Comparison of ENCODE assay signal across 19 cellular contexts in the genomic region with DNA sequence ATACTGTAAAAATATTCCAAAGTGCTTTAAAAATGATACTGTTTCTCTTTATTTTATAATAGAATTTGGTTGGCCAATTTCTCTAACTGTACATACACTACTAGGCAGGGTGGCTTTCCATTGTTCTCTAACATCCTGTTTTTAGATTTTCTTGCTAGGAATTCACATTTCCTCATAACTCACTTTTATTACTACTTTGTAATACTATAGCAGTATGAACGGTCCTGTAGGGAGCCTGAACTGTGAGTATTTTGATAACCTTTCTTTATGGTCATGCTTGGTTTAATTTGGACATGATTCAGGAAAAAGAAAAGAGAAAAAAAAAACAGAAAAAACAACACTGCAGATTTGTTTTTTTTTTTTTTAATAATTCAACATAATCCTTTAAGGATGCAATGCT. TPM values are rescaled to one million over a fixed set of nuclear protein-coding genes. Genes with fewer than 3 reads are reported as not detected.
A peak's percentile ranks its signal among the peaks of the same experiment; 100 is the strongest.
DNase-seq lines count a peak whose midpoint lies in the region; ATAC-seq and TF ChIP-seq lines count a peak whose summit lies in the region.
"Had no signal": no experiment of that assay in that cellular context is flagged by ENCODE, and none has a peak within 500 bp of the region (broad histone marks: within the 10 kb centered on the region; RNA-seq: fewer than 3 reads in every experiment).

No MANE protein-coding gene starts in this region.

- peak overlapping the region; percentile 5 for H3K4me2 ChIP-seq in hepatocyte

- H3K4me3 Mint-ChIP-seq in CD4-positive, alpha-beta memory T cell, result no peak overlapping the region
- H3K4me3 Mint-ChIP-seq: activated naive CD4-positive, alpha-beta T cell treated with anti-CD3 and anti-CD28 coated beads, Interleukin-2, amount 10 ng/mL, durations not matched to agents 7 days and 5 days; CD8-positive, alpha-beta T cell; stimulated activated effector memory CD8-positive, alpha-beta T cell treated with anti-CD3 and anti-CD28 coated beads, Interleukin-12 subunit alpha, Interleukin-12 subunit beta, amount 100 ng/mL, for 72 hours had no signal

- H3K36me3 Mint-ChIP-seq in CD4-positive, alpha-beta memory T cell, result peaks cover 0 to 1% of the 10 kb centered on the region in 2 donors
- H3K36me3 Mint-ChIP-seq: CD8-positive, alpha-beta T cell; stimulated activated effector memory CD8-positive, alpha-beta T cell treated with anti-CD3 and anti-CD28 coated beads, Interleukin-12 subunit alpha, Interleukin-12 subunit beta, amount 100 ng/mL, for 72 hours had no signal

- no peak overlapping the region for H2AFZ ChIP-seq in hepatocyte

- peaks cover 4% of the 10 kb centered on the region for H3K4me1 ChIP-seq in right cardiac atrium (ENCODE audit: control insufficient read depth, insufficient read depth, low read length)
- peaks cover 12% of the 10 kb centered on the region for H3K4me1 ChIP-seq in hepatocyte (ENCODE audit: insufficient read depth)
- H3K4me1 ChIP-seq in CD4-positive, alpha-beta memory T cell (ENCODE audit: insufficient read depth, low read length), result no peaks in the 10 kb centered on the region

- CTCF ChIA-PET in CD4-positive, alpha-beta memory T cell (lab: Charles Lee; ENCODE audit: partially characterized antibody), result no interaction called here

- no peaks in the 10 kb centered on the region for H3K27me3 ChIP-seq in right cardiac atrium (ENCODE audit: control insufficient read depth, insufficient read depth)
- no peaks in the 10 kb centered on the region for H3K27me3 ChIP-seq in hepatocyte
- H3K27me3 ChIP-seq in CD4-positive, alpha-beta memory T cell (ENCODE audit: insufficient read depth, low read length), result no peaks in the 10 kb centered on the region
- H3K27me3 ChIP-seq: cardiac muscle cell, heart left ventricle had no signal

- TF ChIP-seq CTCF in astrocyte of the spinal cord (IDR thresholded peaks at IDR 0.05; ENCODE audit: low read depth, low read length), result no peak
- no peak for TF ChIP-seq CTCF in hepatocyte (IDR thresholded peaks at IDR 0.05; ENCODE audit: poor library complexity)

- DNase-seq in right cardiac atrium (no peak), cardiac septum (ENCODE audit: low spot score) (no peak), astrocyte of the spinal cord (ENCODE audit: low read depth, low spot score) (peak; percentile 64), hepatocyte (ENCODE audit: low spot score) (no peak), NCI-H1694 (lab: John Stamatoyannopoulos, UW) (no peak), cerebellum (ENCODE audit: low spot score) (no peak)
- no peak for DNase-seq in CD4-positive, alpha-beta memory T cell
- DNase-seq: activated CD4-positive, alpha-beta T cell treated with anti-CD3 and anti-CD28 coated beads, Interleukin-2, amount 50 U/mL, for 1 hour; activated naive CD4-positive, alpha-beta T cell treated with anti-CD3 and anti-CD28 coated beads, Interleukin-2, amount 10 ng/mL, durations not matched to agents 7 days and 5 days; activated T-cell treated with anti-CD3 and anti-CD28 coated beads for 4 hours; CD8-positive, alpha-beta T cell; midbrain; SHP77 had no signal

- no peaks in the 10 kb centered on the region for H3K36me3 ChIP-seq in hepatocyte (replicated peaks; ENCODE audit: insufficient read depth, low read depth)
- no peaks in the 10 kb centered on the region for H3K36me3 ChIP-seq in CD4-positive, alpha-beta memory T cell (ENCODE audit: insufficient read depth, low read length)
- H3K36me3 ChIP-seq: cardiac muscle cell, heart left ventricle had no signal

- no peaks in the 10 kb centered on the region for H3K27me3 Mint-ChIP-seq in CD4-positive, alpha-beta memory T cell
- H3K27me3 Mint-ChIP-seq: activated naive CD4-positive, alpha-beta T cell treated with anti-CD3 and anti-CD28 coated beads, Interleukin-2, amount 10 ng/mL, durations not matched to agents 7 days and 5 days had no signal

- ATAC-seq in right cardiac atrium, result peak; percentile 35 to 52
- ATAC-seq in GM18858 (IDR thresholded peaks at IDR 0.05; ENCODE audit: unreplicated experiment), result no peak
- ATAC-seq: CD8-positive, alpha-beta T cell; stimulated activated effector memory CD8-positive, alpha-beta T cell treated with anti-CD3 and anti-CD28 coated beads, Interleukin-12 subunit alpha, Interleukin-12 subunit beta, amount 100 ng/mL, for 72 hours had no signal

- in situ Hi-C loops in astrocyte of the spinal cord (cut with HindIII; ENCODE audit: low sequenced_read_pairs), result no loop called here

- no peaks in the 10 kb centered on the region for H3K9me2 ChIP-seq in hepatocyte (replicated peaks; ENCODE audit: insufficient read depth)

- H3K27ac ChIP-seq in right cardiac atrium (ENCODE audit: low read length), result no peak overlapping the region
- H3K27ac ChIP-seq in hepatocyte, result peak overlapping the region; percentile 11
- H3K27ac ChIP-seq in CD4-positive, alpha-beta memory T cell (ENCODE audit: low read depth, low read length), result no peak overlapping the region
- H3K27ac ChIP-seq: cardiac muscle cell had no signal

- no peak overlapping the region for H3K4me3 ChIP-seq in right cardiac atrium (ENCODE audit: low read length)
- H3K4me3 ChIP-seq in astrocyte of the spinal cord (ENCODE audit: low read depth, low read length), result no peak overlapping the region
- H3K4me3 ChIP-seq in hepatocyte, result no peak overlapping the region
- no peak overlapping the region for H3K4me3 ChIP-seq in CD4-positive, alpha-beta memory T cell (ENCODE audit: low read length in 2 of 2)
- H3K4me3 ChIP-seq: cardiac muscle cell, heart left ventricle, skin epidermis had no signal

- H4K20me1 ChIP-seq in hepatocyte (ENCODE audit: insufficient read depth, poor library complexity, severe bottlenecking), result no peaks in the 10 kb centered on the region

- WGBS in right cardiac atrium, result 20% methylated on average over 1 of the region's 1 CpG
- 77% methylated on average over 1 of the region's 1 CpG for WGBS in hepatocyte (ENCODE audit: low lambda C conversion rate, missing lambda C conversion rate)

- intact Hi-C loops in right cardiac atrium (cut with DNase I) (no loop called here), cardiac septum (cut with DNase I) (no loop called here)
- intact Hi-C loops in CD4-positive, alpha-beta memory T cell (cut with micrococcal nuclease), result no loop called here

- H3K27ac Mint-ChIP-seq in CD4-positive, alpha-beta memory T cell, result no peak overlapping the region
- H3K27ac Mint-ChIP-seq: activated naive CD4-positive, alpha-beta T cell treated with anti-CD3 and anti-CD28 coated beads, Interleukin-2, amount 10 ng/mL, durations not matched to agents 7 days and 5 days; CD8-positive, alpha-beta T cell; stimulated activated effector memory CD8-positive, alpha-beta T cell treated with anti-CD3 and anti-CD28 coated beads, Interleukin-12 subunit alpha, Interleukin-12 subunit beta, amount 100 ng/mL, for 72 hours had no signal

- no peaks in the 10 kb centered on the region for H3K9me3 ChIP-seq in right cardiac atrium (ENCODE audit: control insufficient read depth, low read length)
- H3K9me3 ChIP-seq in hepatocyte (ENCODE audit: low read depth), result no peaks in the 10 kb centered on the region
- no peaks in the 10 kb centered on the region for H3K9me3 ChIP-seq in CD4-positive, alpha-beta memory T cell (ENCODE audit: control insufficient read depth in 1 of 2, low read length in 2 of 2)

- peaks cover 6 to 17% (median 7%) of the 10 kb centered on the region in 4 donors for H3K4me1 Mint-ChIP-seq in CD4-positive, alpha-beta memory T cell
- H3K4me1 Mint-ChIP-seq: stimulated activated effector memory CD8-positive, alpha-beta T cell treated with anti-CD3 and anti-CD28 coated beads, Interleukin-12 subunit alpha, Interleukin-12 subunit beta, amount 100 ng/mL, for 72 hours had no signal

- POLR2A ChIA-PET in CD4-positive, alpha-beta memory T cell (lab: Charles Lee; ENCODE audit: partially characterized antibody), result no interaction called here

- H3K9me3 Mint-ChIP-seq in CD4-positive, alpha-beta memory T cell, result peaks cover 0 to 12% (median 11%) of the 10 kb centered on the region in 8 donors

- no peaks in the 10 kb centered on the region for H3K79me2 ChIP-seq in hepatocyte

RNA-seq across cellular contexts. Expression of gene GCG, which starts 37.8 kb away (rescaled TPM):
- total RNA-seq in right cardiac atrium, result not detected
- polyA plus RNA-seq in right cardiac atrium, result not detected
- not detected for total RNA-seq in cardiac septum
- total RNA-seq in hepatocyte, result 19.8 and 21.1 TPM in 2 replicates
- 4.4 and 100 TPM in 2 replicates for polyA plus RNA-seq in hepatocyte
- not detected for total RNA-seq in CD4-positive, alpha-beta memory T cell
- polyA plus RNA-seq in CD4-positive, alpha-beta memory T cell, result not detected
- total RNA-seq in cerebellum, result not detected
- total RNA-seq: cardiac muscle cell; CD8-positive, alpha-beta T cell; H4; heart left ventricle had no signal
- polyA plus RNA-seq: cardiac muscle cell, heart left ventricle had no signal

RNA-seq across cellular contexts. Expression of gene DPP4, which starts 40.3 kb away (rescaled TPM):
- total RNA-seq in right cardiac atrium (under 1 TPM; 0.54 to 0.77 (median 0.59) TPM), cardiac septum (3.4 TPM), hepatocyte (218 and 256 TPM in 2 replicates), cerebellum (1.2 TPM)
- polyA plus RNA-seq in right cardiac atrium (0.52 TPM), hepatocyte (147 and 149 TPM in 2 replicates)
- total RNA-seq in CD4-positive, alpha-beta memory T cell, result 10 to 100 TPM; 38.5 to 40.2 TPM
- polyA plus RNA-seq in CD4-positive, alpha-beta memory T cell, result 100 to 1,000 TPM; 105 to 124 TPM
- total RNA-seq: cardiac muscle cell, H4 had no signal

Comparison
In these comparisons a context has a peak if more than half of its experiments do, and no peak if none do; other contexts are left out.
1. RNA of gene GCG, which starts 37.8 kb away (total RNA-seq): 19.8 to 21.1 TPM in hepatocyte; not detected in right cardiac atrium, not detected in cardiac septum (single experiment), not detected in CD4-positive, alpha-beta memory T cell and not detected in cerebellum (single experiment); every median in the first group is over 10 times any median in the second.